In genomic region chr6:36754582-36755434, GRCh38 we compare ENCODE assay signal across 13 cellular contexts. TPM values are rescaled to one million over a fixed set of nuclear protein-coding genes. Genes with fewer than 3 reads are reported as not detected.
DNase-seq lines count a peak whose midpoint lies in the region; ATAC-seq and TF ChIP-seq lines count a peak whose summit lies in the region.
"Had no signal": no experiment of that assay in that cellular context is flagged by ENCODE, and none has a peak within 500 bp of the region (broad histone marks: within the 10 kb centered on the region; RNA-seq: fewer than 3 reads in every experiment).

No MANE protein-coding gene starts in this region.

- H3K4me1 Mint-ChIP-seq in endodermal cell, result peaks cover 5% of the 10 kb centered on the region

- H3K4me2 ChIP-seq in OCI-LY7 (ENCODE audit: low read length), result peak overlapping the region; percentile 86

- H2AFZ ChIP-seq in ACC112 (ENCODE audit: low read length, unreplicated experiment) (no peak overlapping the region), OCI-LY7 (ENCODE audit: low read length) (no peak overlapping the region)

- TF ChIP-seq CTCF in OCI-LY7 (conservative IDR thresholded peaks at IDR 0.05; ENCODE audit: low read length) (no peak), endodermal cell (conservative IDR thresholded peaks at IDR 0.05) (no peak)

- POLR2A ChIA-PET in OCI-LY7 (lab: Charles Lee), result interaction anchor here (0.5 to 2.8 kb wide), 10 partner anchors 32 to 157 kb away, joined by 3 to 20 read pairs (median 4); no protein-coding TSS in a partner anchor

- H3K4me1 ChIP-seq in ACC112 (ENCODE audit: control insufficient read depth, insufficient read depth, low read length, unreplicated experiment) (peaks cover 27% of the 10 kb centered on the region), OCI-LY7 (ENCODE audit: insufficient read depth, low read length, poor library complexity, severe bottlenecking) (peaks cover 71% of the 10 kb centered on the region), endodermal cell (ENCODE audit: control insufficient read depth, insufficient read depth, low read length) (no peaks in the 10 kb centered on the region)
- H3K4me1 ChIP-seq: HAP-1 had no signal

- intact Hi-C loops in OCI-LY7 (cut with micrococcal nuclease; ENCODE audit: unreplicated experiment), result loop anchor here (5.0 kb wide), 1 partner anchor 93 kb away; no protein-coding TSS in a partner anchor

- peak; percentile 11 for DNase-seq in DMS79 (lab: John Stamatoyannopoulos, UW)
- peak; percentile 31 for DNase-seq in OCI-LY7 (ENCODE audit: low spot score)
- DNase-seq in endodermal cell, result no peak
- DNase-seq in AML-193 (lab: John Stamatoyannopoulos, UW), result no peak
- no peak for DNase-seq in Kasumi-1 (lab: John Stamatoyannopoulos, UW)
- DNase-seq: NCI-H1930 had no signal

- H3K27me3 ChIP-seq in ACC112 (ENCODE audit: insufficient read depth, low read length) (no peaks in the 10 kb centered on the region), endodermal cell (ENCODE audit: control insufficient read depth, insufficient read depth, low read length, poor library complexity, severe bottlenecking) (no peaks in the 10 kb centered on the region)
- H3K27me3 ChIP-seq: esophagus muscularis mucosa had no signal

- peaks cover 2% of the 10 kb centered on the region for H3K9me3 Mint-ChIP-seq in endodermal cell

- H3K4me3 Mint-ChIP-seq in endodermal cell, result no peak overlapping the region
- H3K4me3 Mint-ChIP-seq: brain had no signal

- H3K36me3 ChIP-seq in ACC112 (ENCODE audit: insufficient read depth, low read length), result no peaks in the 10 kb centered on the region
- H3K36me3 ChIP-seq in OCI-LY7 (ENCODE audit: insufficient read depth, low read length), result peaks cover 28% of the 10 kb centered on the region
- H3K36me3 ChIP-seq in endodermal cell (ENCODE audit: control insufficient read depth, insufficient read depth, low read length), result no peaks in the 10 kb centered on the region
- H3K36me3 ChIP-seq: esophagus muscularis mucosa, HAP-1 had no signal

- 90 to 91% methylated on average over 4 to 9 of the region's 9 CpGs for WGBS in endodermal cell (ENCODE audit: insufficient coverage in 1 of 2, insufficient read length in 1 of 2), 2 experiments

- H3K79me2 ChIP-seq in ACC112 (ENCODE audit: control insufficient read depth, insufficient read depth, low read length, unreplicated experiment) (no peaks in the 10 kb centered on the region), OCI-LY7 (ENCODE audit: insufficient read depth, low read depth, low read length) (peaks cover 28% of the 10 kb centered on the region; the same call in 1 of the 2 replicates)

- no peak overlapping the region for H3K9ac ChIP-seq in endodermal cell (ENCODE audit: extremely low read depth, low read length, poor library complexity, severe bottlenecking)

- CTCF ChIA-PET in OCI-LY7 (lab: Charles Lee; ENCODE audit: unreplicated experiment), result interaction anchor here (0.9 to 1.3 kb wide), 2 partner anchors 28 to 92 kb away, joined by 3 read pairs; no protein-coding TSS in a partner anchor

- no peaks in the 10 kb centered on the region for H3K9me3 ChIP-seq in OCI-LY7 (ENCODE audit: low read length)
- H3K9me3 ChIP-seq in endodermal cell (ENCODE audit: control insufficient read depth, low read length), result no peaks in the 10 kb centered on the region
- H3K9me3 ChIP-seq: HAP-1 had no signal

- H3K27ac ChIP-seq in ACC112 (ENCODE audit: low read depth, low read length) (peak overlapping the region; percentile 11; the same call in 1 of the 2 replicates), OCI-LY7 (ENCODE audit: low read depth, low read length, poor library complexity, severe bottlenecking) (peak overlapping the region; percentile 92), endodermal cell (ENCODE audit: low read depth, low read length) (peak overlapping the region; percentile 27)
- H3K27ac ChIP-seq: esophagus muscularis mucosa had no signal

- peaks cover 2% of the 10 kb centered on the region for H3K27me3 Mint-ChIP-seq in endodermal cell (ENCODE audit: insufficient read depth)

- H3K4me3 ChIP-seq in ACC112 (ENCODE audit: low read depth, low read length) (no peak overlapping the region), OCI-LY7 (ENCODE audit: low read depth, low read length, poor library complexity, severe bottlenecking) (peak overlapping the region; percentile 69), endodermal cell (ENCODE audit: low read length) (no peak overlapping the region)
- H3K4me3 ChIP-seq: esophagus muscularis mucosa, HAP-1 had no signal

- no peaks in the 10 kb centered on the region for H3K36me3 Mint-ChIP-seq in endodermal cell (ENCODE audit: low read depth)

- ATAC-seq in GM21367 (IDR thresholded peaks at IDR 0.05; ENCODE audit: unreplicated experiment), result no peak
- no peak for ATAC-seq in esophagus mucosa
- ATAC-seq: HepG2 had no signal

- no TSS peak for BruUV-seq in OCI-LY7 (replicated peaks; lab: Mats Ljungman, UMichigan)

- no peaks in the 10 kb centered on the region for H3K9me2 ChIP-seq in OCI-LY7 (ENCODE audit: insufficient read depth, low read length)

- H4K20me1 ChIP-seq in OCI-LY7 (ENCODE audit: insufficient read depth, low read length), result no peaks in the 10 kb centered on the region

- H3K27ac Mint-ChIP-seq in endodermal cell, result no peak overlapping the region

RNA-seq across cellular contexts. Expression of gene RAB44, which starts 57.2 kb away (rescaled TPM):
- total RNA-seq in OCI-LY7 (2014; rRNA removed; shearing (Covaris generic)), result 0.03 and 0.09 TPM in 2 replicates
- total RNA-seq in OCI-LY7 (2022) (not detected in 2 replicates), endodermal cell (not detected), esophagus mucosa (0.36 TPM)
- not detected for polyA plus RNA-seq in endodermal cell (2013, experiment 1 of 2)
- not detected for polyA plus RNA-seq in endodermal cell (2013, experiment 2 of 2)
- total RNA-seq: HepG2 had no signal
- polyA plus RNA-seq: HepG2 had no signal

Comparison
In these comparisons a context has a peak if more than half of its experiments do, and no peak if none do; other contexts are left out.
1. H3K27ac ChIP-seq: peak in every context shown above with its lines; median percentile 92 in OCI-LY7; 27 in endodermal cell; 11 in ACC112.
2. DNase-seq: peak in DMS79 (single experiment) and OCI-LY7 (single experiment); none in endodermal cell (single experiment), AML-193 (0 of 2) and Kasumi-1 (0 of 2).